In the genomic region with DNA sequence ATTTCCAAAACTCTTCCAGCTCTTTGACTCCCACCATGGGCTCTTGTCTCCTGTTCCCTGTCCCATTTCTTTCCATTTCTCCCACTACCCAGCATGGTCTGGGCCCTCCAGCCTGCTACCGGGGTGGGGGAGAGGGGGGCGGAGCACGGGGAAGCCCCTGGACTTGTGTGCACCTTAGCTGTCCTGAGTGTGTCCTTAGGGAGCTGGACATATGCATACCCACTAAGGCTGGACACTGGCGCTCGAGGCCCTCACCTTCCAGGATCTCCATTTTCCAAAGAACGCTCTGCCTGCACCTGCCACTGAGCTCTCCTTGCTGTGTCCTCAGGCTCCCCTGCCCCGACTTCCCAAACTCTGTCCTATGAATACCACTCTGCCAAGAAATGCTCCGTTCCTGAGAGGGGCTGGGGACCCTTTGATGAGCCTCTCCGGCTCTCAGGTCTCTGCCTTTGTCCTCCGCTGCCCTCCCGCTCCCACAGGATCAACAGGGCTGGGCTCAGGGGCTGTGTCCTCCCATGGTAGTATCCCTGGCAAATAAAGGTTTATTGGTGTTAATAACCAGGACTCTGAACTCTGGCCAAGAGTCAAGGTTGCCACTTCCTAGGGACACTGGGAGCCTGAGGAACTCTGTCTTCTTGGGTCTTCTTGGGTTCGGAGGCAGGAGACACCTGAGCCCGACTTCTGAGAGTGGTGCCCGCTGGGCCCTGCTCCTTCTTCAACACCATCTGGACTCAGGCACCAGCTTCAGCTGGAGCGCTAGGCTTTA, we compare ENCODE assay signal across 9 cellular contexts. TPM values are rescaled to one million over a fixed set of nuclear protein-coding genes. Genes with fewer than 3 reads are reported as not detected.
DNase-seq lines count a peak whose midpoint lies in the region; ATAC-seq lines count a peak whose summit lies in the region.
"Had no signal": no experiment of that assay in that cellular context is flagged by ENCODE, and none has a peak within 500 bp of the region (broad histone marks: within the 10 kb centered on the region; RNA-seq: fewer than 3 reads in every experiment).

No MANE protein-coding gene starts in this region.

- peaks cover 12% of the 10 kb centered on the region for H3K4me1 Mint-ChIP-seq in T-helper 2 cell treated with Interferon-gamma antibody and Interleukin-4, amounts not matched to agents 5 μg/mL and 100 μg/mL, for 36 hours (ENCODE audit: low read depth)
- H3K4me1 Mint-ChIP-seq in activated naive CD8-positive, alpha-beta T cell treated with anti-CD3 and anti-CD28 coated beads, Interleukin-2, amount 10 ng/mL, durations not matched to agents 7 days and 5 days: peaks cover 9% of the 10 kb centered on the region

- no peak for DNase-seq in T-helper 2 cell treated with Interferon-gamma antibody and Interleukin-4, amounts not matched to agents 5 μg/mL and 100 μg/mL, for 36 hours (ENCODE audit: low spot score)
- DNase-seq in T-helper 2 cell: no peak
- DNase-seq in activated naive CD8-positive, alpha-beta T cell treated with anti-CD3 and anti-CD28 coated beads, Interleukin-2, amount 10 ng/mL, durations not matched to agents 7 days and 5 days: no peak
- peak; percentile 52 to 60 for DNase-seq in left colon
- DNase-seq in AG20443 (ENCODE audit: low spot score): no peak
- DNase-seq in A172 (ENCODE audit: low spot score): no peak
- DNase-seq: AML-193 had no signal

- intact Hi-C loops in left colon (cut with DNase I, micrococcal nuclease): no loop called here

- peaks cover 0 to 6% (median 0%) of the 10 kb centered on the region in 5 donors for H3K36me3 ChIP-seq in subcutaneous abdominal adipose tissue (ENCODE audit: control insufficient read depth in 5 of 5, insufficient read depth in 5 of 5, low read length in 5 of 5)

- POLR2A ChIA-PET in activated naive CD8-positive, alpha-beta T cell treated with anti-CD3 and anti-CD28 coated beads, Interleukin-2, amount 10 ng/mL, durations not matched to agents 7 days and 5 days (lab: Charles Lee): no interaction called here

- peak overlapping the region; percentile 60 for H3K27ac ChIP-seq in subcutaneous abdominal adipose tissue (ENCODE audit: low read depth, low read length)

- no peak overlapping the region for H3K27ac Mint-ChIP-seq in T-helper 2 cell treated with Interferon-gamma antibody and Interleukin-4, amounts not matched to agents 5 μg/mL and 100 μg/mL, for 36 hours
- peak overlapping the region; percentile 60 for H3K27ac Mint-ChIP-seq in activated naive CD8-positive, alpha-beta T cell treated with anti-CD3 and anti-CD28 coated beads, Interleukin-2, amount 10 ng/mL, durations not matched to agents 7 days and 5 days

- H3K9ac ChIP-seq in subcutaneous abdominal adipose tissue (ENCODE audit: low read length in 5 of 5): peak overlapping the region in 4 of 5 donors; percentile 64 to 78 (median 72)

- no peaks in the 10 kb centered on the region for H3K9me3 Mint-ChIP-seq in T-helper 2 cell treated with Interferon-gamma antibody and Interleukin-4, amounts not matched to agents 5 μg/mL and 100 μg/mL, for 36 hours
- H3K9me3 Mint-ChIP-seq in activated naive CD8-positive, alpha-beta T cell treated with anti-CD3 and anti-CD28 coated beads, Interleukin-2, amount 10 ng/mL, durations not matched to agents 7 days and 5 days: no peaks in the 10 kb centered on the region

- H3K36me3 Mint-ChIP-seq in T-helper 2 cell treated with Interferon-gamma antibody and Interleukin-4, amounts not matched to agents 5 μg/mL and 100 μg/mL, for 36 hours (ENCODE audit: low read depth): no peaks in the 10 kb centered on the region
- H3K36me3 Mint-ChIP-seq in activated naive CD8-positive, alpha-beta T cell treated with anti-CD3 and anti-CD28 coated beads, Interleukin-2, amount 10 ng/mL, durations not matched to agents 7 days and 5 days: peaks cover 2% of the 10 kb centered on the region

- H3K4me3 ChIP-seq in subcutaneous abdominal adipose tissue (ENCODE audit: low read depth in 1 of 5, low read length in 5 of 5): peak overlapping the region in 4 of 5 donors; percentile 76 to 86 (median 84)

- no peaks in the 10 kb centered on the region for H3K9me3 ChIP-seq in subcutaneous abdominal adipose tissue (ENCODE audit: control insufficient read depth in 5 of 5, low read length in 5 of 5)

- peaks cover 53% of the 10 kb centered on the region for H3K27me3 Mint-ChIP-seq in T-helper 2 cell treated with Interferon-gamma antibody and Interleukin-4, amounts not matched to agents 5 μg/mL and 100 μg/mL, for 36 hours (ENCODE audit: low read depth)
- H3K27me3 Mint-ChIP-seq in activated naive CD8-positive, alpha-beta T cell treated with anti-CD3 and anti-CD28 coated beads, Interleukin-2, amount 10 ng/mL, durations not matched to agents 7 days and 5 days: peaks cover 40% of the 10 kb centered on the region

- peak overlapping the region; percentile 81 for H3K4me3 Mint-ChIP-seq in T-helper 2 cell treated with Interferon-gamma antibody and Interleukin-4, amounts not matched to agents 5 μg/mL and 100 μg/mL, for 36 hours
- H3K4me3 Mint-ChIP-seq in activated naive CD8-positive, alpha-beta T cell treated with anti-CD3 and anti-CD28 coated beads, Interleukin-2, amount 10 ng/mL, durations not matched to agents 7 days and 5 days: peak overlapping the region; percentile 75

- no peak for ATAC-seq in activated naive CD8-positive, alpha-beta T cell treated with anti-CD3 and anti-CD28 coated beads, Interleukin-2, amount 10 ng/mL, durations not matched to agents 7 days and 5 days (ENCODE audit: low read depth)
- peak; percentile 52 for ATAC-seq in left colon
- no peak for ATAC-seq in GM21447 (IDR thresholded peaks at IDR 0.05; ENCODE audit: unreplicated experiment)

- H3K4me1 ChIP-seq in subcutaneous abdominal adipose tissue (ENCODE audit: control insufficient read depth in 5 of 5, insufficient read depth in 5 of 5, low read length in 5 of 5): peaks cover 3 to 22% (median 15%) of the 10 kb centered on the region in 5 donors

- no peaks in the 10 kb centered on the region for H3K27me3 ChIP-seq in subcutaneous abdominal adipose tissue (ENCODE audit: control insufficient read depth in 5 of 5, insufficient read depth in 4 of 5, low read length in 5 of 5)

RNA-seq across cellular contexts. Expression of a gene that starts 0.8 kb away (rescaled TPM):
- total RNA-seq in activated naive CD8-positive, alpha-beta T cell treated with anti-CD3 and anti-CD28 coated beads, Interleukin-2, amount 10 ng/mL, durations not matched to agents 7 days and 5 days: 1 to 10 TPM; 4.0 to 6.3 TPM
- 10 to 100 TPM; 49.4 to 53.4 TPM for total RNA-seq in left colon
- total RNA-seq in A172 (2014; rRNA removed; shearing (Covaris generic)): 5.6 and 6.1 TPM in 2 replicates

RNA-seq across cellular contexts. Expression of a gene that starts 18.2 kb away (rescaled TPM):
- not detected for total RNA-seq in activated naive CD8-positive, alpha-beta T cell treated with anti-CD3 and anti-CD28 coated beads, Interleukin-2, amount 10 ng/mL, durations not matched to agents 7 days and 5 days
- total RNA-seq in left colon: 10 to 100 TPM; 36.0 to 38.8 TPM
- total RNA-seq in A172 (2014; rRNA removed; shearing (Covaris generic)): not detected in 2 replicates

RNA-seq across cellular contexts. Expression of a gene that starts 35.0 kb away (rescaled TPM):
- under 1 TPM; 0.77 to 0.80 TPM for total RNA-seq in activated naive CD8-positive, alpha-beta T cell treated with anti-CD3 and anti-CD28 coated beads, Interleukin-2, amount 10 ng/mL, durations not matched to agents 7 days and 5 days
- total RNA-seq in left colon: under 1 TPM; 0.09 to 0.50 TPM
- 0.36 and 2.4 TPM in 2 replicates for total RNA-seq in A172 (2014; rRNA removed; shearing (Covaris generic))

RNA-seq across cellular contexts. Expression of a gene that starts 35.2 kb away (rescaled TPM):
- 100 to 1,000 TPM; 278 to 286 TPM for total RNA-seq in activated naive CD8-positive, alpha-beta T cell treated with anti-CD3 and anti-CD28 coated beads, Interleukin-2, amount 10 ng/mL, durations not matched to agents 7 days and 5 days
- 100 to 1,000 TPM; 769 to 906 TPM for total RNA-seq in left colon
- 198 and 275 TPM in 2 replicates for total RNA-seq in A172 (2014; rRNA removed; shearing (Covaris generic))

RNA-seq across cellular contexts. Expression of a gene that starts 42.2 kb away (rescaled TPM):
- 1 to 10 TPM; 4.4 to 4.5 TPM for total RNA-seq in activated naive CD8-positive, alpha-beta T cell treated with anti-CD3 and anti-CD28 coated beads, Interleukin-2, amount 10 ng/mL, durations not matched to agents 7 days and 5 days
- 10 to 100 TPM in 1 of 2 donors, 1 to 10 TPM in 1; 2.9 to 10.7 TPM for total RNA-seq in left colon
- 0.38 and 1.9 TPM in 2 replicates for total RNA-seq in A172 (2014; rRNA removed; shearing (Covaris generic))

Comparison
In these comparisons a context has a peak if more than half of its experiments do, and no peak if none do; other contexts are left out.
1. DNase-seq: peak in left colon (2 of 2); none in T-helper 2 cell treated with Interferon-gamma antibody and Interleukin-4, amounts not matched to agents 5 μg/mL and 100 μg/mL, for 36 hours (single experiment), T-helper 2 cell (0 of 5), activated naive CD8-positive, alpha-beta T cell treated with anti-CD3 and anti-CD28 coated beads, Interleukin-2, amount 10 ng/mL, durations not matched to agents 7 days and 5 days (single experiment), AG20443 (single experiment) and A172 (single experiment).
2. RNA of a gene that starts 18.2 kb away (total RNA-seq): 36.0 to 38.8 TPM in left colon; not detected in activated naive CD8-positive, alpha-beta T cell treated with anti-CD3 and anti-CD28 coated beads, Interleukin-2, amount 10 ng/mL, durations not matched to agents 7 days and 5 days and not detected in A172; every median in the first group is over 10 times any median in the second.